2 cellular contexts compared by ENCODE assay signal in the genomic region with DNA sequence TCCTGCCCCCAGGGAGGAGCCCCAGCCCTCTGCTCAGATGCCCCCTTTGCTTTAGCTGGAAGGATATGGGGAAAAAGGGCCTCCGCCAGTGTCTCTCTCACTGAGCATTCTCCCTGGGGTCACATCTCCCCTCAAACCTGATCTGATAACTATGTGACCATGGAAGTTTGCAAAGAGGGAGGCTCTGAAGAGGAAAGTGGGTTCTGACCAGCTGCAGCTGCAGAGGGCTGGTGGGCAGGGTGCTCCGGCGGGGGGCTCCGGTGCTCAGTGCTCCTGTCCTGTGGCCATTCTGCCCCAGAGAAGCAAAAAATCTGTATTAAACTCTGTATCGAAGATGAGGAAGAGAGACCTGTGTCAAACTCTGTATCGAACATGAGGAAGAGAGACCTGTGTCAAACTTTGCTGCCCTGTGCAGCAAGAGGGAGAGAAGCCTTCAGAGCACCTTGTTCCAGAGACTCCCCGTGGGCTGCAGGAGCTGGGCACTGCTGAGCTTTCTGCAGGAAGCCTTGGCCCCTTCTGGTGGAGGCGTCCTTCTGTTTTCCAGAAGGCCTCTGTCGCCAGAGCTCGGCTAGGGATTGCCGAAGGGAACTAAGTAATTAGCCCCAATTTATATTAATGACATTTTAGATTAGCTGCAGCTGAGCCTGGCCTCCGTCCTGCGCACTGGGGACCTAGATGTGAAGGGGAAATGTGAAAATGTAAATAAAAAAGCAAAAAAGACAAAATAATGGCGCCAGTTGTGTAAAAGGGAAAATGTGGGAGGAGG.
TF ChIP-seq lines count a peak whose summit lies in the region.

No MANE protein-coding gene starts in this region.

TF ChIP-seq in SK-N-SH, 30 proteins besides CTCF, POLR2A, EP300 and RAD21 (continued from another document):
- TF ChIP-seq, protein P1, sequence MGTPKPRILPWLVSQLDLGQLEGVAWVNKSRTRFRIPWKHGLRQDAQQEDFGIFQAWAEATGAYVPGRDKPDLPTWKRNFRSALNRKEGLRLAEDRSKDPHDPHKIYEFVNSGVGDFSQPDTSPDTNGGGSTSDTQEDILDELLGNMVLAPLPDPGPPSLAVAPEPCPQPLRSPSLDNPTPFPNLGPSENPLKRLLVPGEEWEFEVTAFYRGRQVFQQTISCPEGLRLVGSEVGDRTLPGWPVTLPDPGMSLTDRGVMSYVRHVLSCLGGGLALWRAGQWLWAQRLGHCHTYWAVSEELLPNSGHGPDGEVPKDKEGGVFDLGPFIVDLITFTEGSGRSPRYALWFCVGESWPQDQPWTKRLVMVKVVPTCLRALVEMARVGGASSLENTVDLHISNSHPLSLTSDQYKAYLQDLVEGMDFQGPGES (IDR thresholded peaks at IDR 0.05; ENCODE audit: low read depth, low read length) = no peak
- TF ChIP-seq FOXJ3 (CRISPR knock-in tag; IDR thresholded peaks at IDR 0.05) (no peak), CHD2 (IDR thresholded peaks at IDR 0.05; ENCODE audit: low read length, partially characterized antibody) (no peak), ZBTB33 (IDR thresholded peaks at IDR 0.05; ENCODE audit: borderline replicate concordance, low read depth) (no peak), JUND (IDR thresholded peaks at IDR 0.05) (no peak)
- TF ChIP-seq, protein P2, sequence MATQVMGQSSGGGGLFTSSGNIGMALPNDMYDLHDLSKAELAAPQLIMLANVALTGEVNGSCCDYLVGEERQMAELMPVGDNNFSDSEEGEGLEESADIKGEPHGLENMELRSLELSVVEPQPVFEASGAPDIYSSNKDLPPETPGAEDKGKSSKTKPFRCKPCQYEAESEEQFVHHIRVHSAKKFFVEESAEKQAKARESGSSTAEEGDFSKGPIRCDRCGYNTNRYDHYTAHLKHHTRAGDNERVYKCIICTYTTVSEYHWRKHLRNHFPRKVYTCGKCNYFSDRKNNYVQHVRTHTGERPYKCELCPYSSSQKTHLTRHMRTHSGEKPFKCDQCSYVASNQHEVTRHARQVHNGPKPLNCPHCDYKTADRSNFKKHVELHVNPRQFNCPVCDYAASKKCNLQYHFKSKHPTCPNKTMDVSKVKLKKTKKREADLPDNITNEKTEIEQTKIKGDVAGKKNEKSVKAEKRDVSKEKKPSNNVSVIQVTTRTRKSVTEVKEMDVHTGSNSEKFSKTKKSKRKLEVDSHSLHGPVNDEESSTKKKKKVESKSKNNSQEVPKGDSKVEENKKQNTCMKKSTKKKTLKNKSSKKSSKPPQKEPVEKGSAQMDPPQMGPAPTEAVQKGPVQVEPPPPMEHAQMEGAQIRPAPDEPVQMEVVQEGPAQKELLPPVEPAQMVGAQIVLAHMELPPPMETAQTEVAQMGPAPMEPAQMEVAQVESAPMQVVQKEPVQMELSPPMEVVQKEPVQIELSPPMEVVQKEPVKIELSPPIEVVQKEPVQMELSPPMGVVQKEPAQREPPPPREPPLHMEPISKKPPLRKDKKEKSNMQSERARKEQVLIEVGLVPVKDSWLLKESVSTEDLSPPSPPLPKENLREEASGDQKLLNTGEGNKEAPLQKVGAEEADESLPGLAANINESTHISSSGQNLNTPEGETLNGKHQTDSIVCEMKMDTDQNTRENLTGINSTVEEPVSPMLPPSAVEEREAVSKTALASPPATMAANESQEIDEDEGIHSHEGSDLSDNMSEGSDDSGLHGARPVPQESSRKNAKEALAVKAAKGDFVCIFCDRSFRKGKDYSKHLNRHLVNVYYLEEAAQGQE (IDR thresholded peaks at IDR 0.05; ENCODE audit: low read depth, low read length) = no peak

TF ChIP-seq in SK-N-SH treated with all-trans-retinoic acid at 6 μM for 48 hours, 23 proteins besides CTCF, POLR2A, EP300 and RAD21 (continued from another document):
- no peak for TF ChIP-seq ZFP30 (CRISPR knock-in tag; IDR thresholded peaks at IDR 0.05)
- TF ChIP-seq ZC3H10 (CRISPR knock-in tag; IDR thresholded peaks at IDR 0.05) = no peak
- TF ChIP-seq, protein P3, sequence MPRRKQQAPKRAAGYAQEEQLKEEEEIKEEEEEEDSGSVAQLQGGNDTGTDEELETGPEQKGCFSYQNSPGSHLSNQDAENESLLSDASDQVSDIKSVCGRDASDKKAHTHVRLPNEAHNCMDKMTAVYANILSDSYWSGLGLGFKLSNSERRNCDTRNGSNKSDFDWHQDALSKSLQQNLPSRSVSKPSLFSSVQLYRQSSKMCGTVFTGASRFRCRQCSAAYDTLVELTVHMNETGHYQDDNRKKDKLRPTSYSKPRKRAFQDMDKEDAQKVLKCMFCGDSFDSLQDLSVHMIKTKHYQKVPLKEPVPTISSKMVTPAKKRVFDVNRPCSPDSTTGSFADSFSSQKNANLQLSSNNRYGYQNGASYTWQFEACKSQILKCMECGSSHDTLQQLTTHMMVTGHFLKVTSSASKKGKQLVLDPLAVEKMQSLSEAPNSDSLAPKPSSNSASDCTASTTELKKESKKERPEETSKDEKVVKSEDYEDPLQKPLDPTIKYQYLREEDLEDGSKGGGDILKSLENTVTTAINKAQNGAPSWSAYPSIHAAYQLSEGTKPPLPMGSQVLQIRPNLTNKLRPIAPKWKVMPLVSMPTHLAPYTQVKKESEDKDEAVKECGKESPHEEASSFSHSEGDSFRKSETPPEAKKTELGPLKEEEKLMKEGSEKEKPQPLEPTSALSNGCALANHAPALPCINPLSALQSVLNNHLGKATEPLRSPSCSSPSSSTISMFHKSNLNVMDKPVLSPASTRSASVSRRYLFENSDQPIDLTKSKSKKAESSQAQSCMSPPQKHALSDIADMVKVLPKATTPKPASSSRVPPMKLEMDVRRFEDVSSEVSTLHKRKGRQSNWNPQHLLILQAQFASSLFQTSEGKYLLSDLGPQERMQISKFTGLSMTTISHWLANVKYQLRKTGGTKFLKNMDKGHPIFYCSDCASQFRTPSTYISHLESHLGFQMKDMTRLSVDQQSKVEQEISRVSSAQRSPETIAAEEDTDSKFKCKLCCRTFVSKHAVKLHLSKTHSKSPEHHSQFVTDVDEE (CRISPR knock-in tag; IDR thresholded peaks at IDR 0.05) = no peak
- TF ChIP-seq, protein P4, sequence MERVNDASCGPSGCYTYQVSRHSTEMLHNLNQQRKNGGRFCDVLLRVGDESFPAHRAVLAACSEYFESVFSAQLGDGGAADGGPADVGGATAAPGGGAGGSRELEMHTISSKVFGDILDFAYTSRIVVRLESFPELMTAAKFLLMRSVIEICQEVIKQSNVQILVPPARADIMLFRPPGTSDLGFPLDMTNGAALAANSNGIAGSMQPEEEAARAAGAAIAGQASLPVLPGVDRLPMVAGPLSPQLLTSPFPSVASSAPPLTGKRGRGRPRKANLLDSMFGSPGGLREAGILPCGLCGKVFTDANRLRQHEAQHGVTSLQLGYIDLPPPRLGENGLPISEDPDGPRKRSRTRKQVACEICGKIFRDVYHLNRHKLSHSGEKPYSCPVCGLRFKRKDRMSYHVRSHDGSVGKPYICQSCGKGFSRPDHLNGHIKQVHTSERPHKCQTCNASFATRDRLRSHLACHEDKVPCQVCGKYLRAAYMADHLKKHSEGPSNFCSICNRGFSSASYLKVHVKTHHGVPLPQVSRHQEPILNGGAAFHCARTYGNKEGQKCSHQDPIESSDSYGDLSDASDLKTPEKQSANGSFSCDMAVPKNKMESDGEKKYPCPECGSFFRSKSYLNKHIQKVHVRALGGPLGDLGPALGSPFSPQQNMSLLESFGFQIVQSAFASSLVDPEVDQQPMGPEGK (CRISPR knock-in tag; IDR thresholded peaks at IDR 0.05; ENCODE audit: borderline replicate concordance) = no peak
